ENCODE assay signal across 8 cellular contexts in the genomic region with DNA sequence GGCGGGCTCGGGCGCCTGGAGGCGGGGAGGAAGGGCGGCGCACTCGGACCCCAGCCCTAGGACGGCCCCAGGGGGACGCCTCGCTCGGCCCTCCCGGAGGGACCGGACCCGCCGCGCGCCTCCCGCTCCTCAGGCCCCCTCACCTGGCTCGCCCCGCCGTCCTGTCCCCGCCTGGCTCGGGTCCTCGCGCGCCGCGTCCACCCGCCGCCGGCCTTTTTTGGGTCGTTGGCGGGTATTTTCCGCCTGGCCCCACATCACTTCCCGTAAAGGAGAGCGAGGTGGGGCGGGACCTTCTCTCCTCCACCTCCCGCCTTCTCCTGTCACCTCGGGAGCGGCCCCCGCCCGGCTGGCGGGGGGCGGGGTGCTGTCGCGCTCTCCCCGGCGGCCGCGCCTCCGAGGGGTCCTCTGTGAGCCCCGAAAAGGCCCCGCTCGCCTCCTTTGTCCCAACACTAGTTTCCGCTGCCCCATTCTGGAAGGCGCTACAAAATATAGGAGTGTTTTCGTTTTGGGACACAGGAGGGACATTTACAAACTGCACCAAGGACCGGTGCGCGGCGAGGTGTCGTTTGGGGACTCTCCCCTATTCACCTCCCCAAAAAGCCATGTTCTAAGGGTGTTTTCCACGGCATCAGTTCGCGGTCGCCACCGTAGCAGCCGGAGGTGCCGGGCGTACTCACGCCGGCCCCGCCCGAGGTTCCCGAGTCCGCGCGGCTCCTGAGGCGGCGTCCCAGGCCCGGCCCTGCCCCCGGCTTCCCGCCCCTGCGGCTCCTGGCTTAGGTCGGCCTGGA. TPM values are rescaled to one million over a fixed set of nuclear protein-coding genes. Genes with fewer than 3 reads are reported as not detected.
DNase-seq lines count a peak whose midpoint lies in the region; ATAC-seq and TF ChIP-seq lines count a peak whose summit lies in the region.

A gene (minus strand): TSS at position 241 of the 788 bp plus-strand sequence. CDS start 54,879 bp downstream, outside the sequence.

- TF ChIP-seq CTCF in RWPE2 (IDR thresholded peaks at IDR 0.05; ENCODE audit: poor library complexity, severe bottlenecking) (no peak), neutrophil (IDR thresholded peaks at IDR 0.05) (no peak), thoracic aorta (IDR thresholded peaks at IDR 0.05) (no peak)

- H3K4me1 ChIP-seq in RWPE2 (ENCODE audit: insufficient read depth, poor library complexity, severe bottlenecking): no peaks in the 10 kb centered on the region
- peaks cover 81 to 87% of the 10 kb centered on the region in 2 experiments for H3K4me1 ChIP-seq in neutrophil (ENCODE audit: control insufficient read depth in 1 of 2, insufficient read depth in 1 of 2, low read depth in 1 of 2, low read length in 1 of 2)
- peaks cover 8 to 33% of the 10 kb centered on the region in 2 donors for H3K4me1 ChIP-seq in thoracic aorta (ENCODE audit: control insufficient read depth in 1 of 2, low read depth in 2 of 2)

- intact Hi-C loops in activated T-helper 2 cell treated with anti-CD3 and anti-CD28 coated beads, Interferon-gamma antibody, Interleukin-2, Interleukin-4, amounts not matched to agents 10 μg/mL and 5 μg/mL and 100 μg/mL, durations not matched to agents 14 hours and 24 hours and 36 hours (cut with micrococcal nuclease): loop anchor here (1.0 to 2.0 kb wide), 6 partner anchors 7 to 119 kb away; a partner anchor contains a TSS

- H3K4me1 Mint-ChIP-seq in activated T-helper 2 cell treated with anti-CD3 and anti-CD28 coated beads, Interferon-gamma antibody, Interleukin-2, Interleukin-4, amounts not matched to agents 10 μg/mL and 5 μg/mL and 100 μg/mL, durations not matched to agents 14 hours and 24 hours and 36 hours (ENCODE audit: low read depth): peaks cover 37% of the 10 kb centered on the region

- H3K27me3 Mint-ChIP-seq in activated T-helper 2 cell treated with anti-CD3 and anti-CD28 coated beads, Interferon-gamma antibody, Interleukin-2, Interleukin-4, amounts not matched to agents 10 μg/mL and 5 μg/mL and 100 μg/mL, durations not matched to agents 14 hours and 24 hours and 36 hours (ENCODE audit: low read depth): no peaks in the 10 kb centered on the region

- ATAC-seq in HG03439 (IDR thresholded peaks at IDR 0.05; ENCODE audit: unreplicated experiment): peak; percentile 64
- peak; percentile 93 for ATAC-seq in RWPE2 (ENCODE audit: low read depth)
- ATAC-seq in thoracic aorta (ENCODE audit: insufficient number of reproducible peaks, low FRiP score, low read depth): peak; percentile 77

- H3K36me3 ChIP-seq in RWPE2 (ENCODE audit: low read depth) (no peaks in the 10 kb centered on the region), neutrophil (peaks cover 9% of the 10 kb centered on the region), thoracic aorta (no peaks in the 10 kb centered on the region)

- H3K9me3 Mint-ChIP-seq in activated T-helper 2 cell treated with anti-CD3 and anti-CD28 coated beads, Interferon-gamma antibody, Interleukin-2, Interleukin-4, amounts not matched to agents 10 μg/mL and 5 μg/mL and 100 μg/mL, durations not matched to agents 14 hours and 24 hours and 36 hours: no peaks in the 10 kb centered on the region

- peak within 1 kb of the TSS; percentile 91 for H3K4me3 Mint-ChIP-seq in activated T-helper 2 cell treated with anti-CD3 and anti-CD28 coated beads, Interferon-gamma antibody, Interleukin-2, Interleukin-4, amounts not matched to agents 10 μg/mL and 5 μg/mL and 100 μg/mL, durations not matched to agents 14 hours and 24 hours and 36 hours (ENCODE audit: low read depth)

- H3K27me3 ChIP-seq in RWPE2 (ENCODE audit: insufficient read depth, poor library complexity, severe bottlenecking): no peaks in the 10 kb centered on the region
- H3K27me3 ChIP-seq in neutrophil: no peaks in the 10 kb centered on the region
- H3K27me3 ChIP-seq in thoracic aorta (replicated peaks; ENCODE audit: insufficient read depth): no peaks in the 10 kb centered on the region

- DNase-seq in C1 segment of cervical spinal cord (lab: John Stamatoyannopoulos, UW): peak in 9 of 14 donors; percentile 12 to 57 (median 32)
- DNase-seq in GM19238 (ENCODE audit: insufficient read length, low spot score): peak; percentile 65
- peak; percentile 91 for DNase-seq in RWPE2 (ENCODE audit: low spot score)
- peak; percentile 72 for DNase-seq in activated T-helper 2 cell treated with anti-CD3 and anti-CD28 coated beads, Interferon-gamma antibody, Interleukin-2, Interleukin-4, amounts not matched to agents 10 μg/mL and 5 μg/mL and 100 μg/mL, durations not matched to agents 14 hours and 24 hours and 36 hours (ENCODE audit: low spot score)
- peak; percentile 50 for DNase-seq in fibroblast of the conjunctiva (ENCODE audit: low read depth)
- DNase-seq in thoracic aorta (ENCODE audit: low spot score): no peak

- H3K27ac ChIP-seq in RWPE2 (ENCODE audit: poor library complexity, severe bottlenecking) (peak within 1 kb of the TSS; percentile 57), neutrophil (peak within 1 kb of the TSS; percentile 96), thoracic aorta (peak within 1 kb of the TSS; percentile 97 to 98)

- H3K4me3 ChIP-seq in RWPE2 (ENCODE audit: severe bottlenecking) (peak within 1 kb of the TSS; percentile 61), neutrophil (ENCODE audit: low read depth in 1 of 2, low read length in 1 of 2) (peak within 1 kb of the TSS; percentile 78 to 83), thoracic aorta (peak within 1 kb of the TSS; percentile 96)

- peak within 1 kb of the TSS; percentile 91 for H3K27ac Mint-ChIP-seq in activated T-helper 2 cell treated with anti-CD3 and anti-CD28 coated beads, Interferon-gamma antibody, Interleukin-2, Interleukin-4, amounts not matched to agents 10 μg/mL and 5 μg/mL and 100 μg/mL, durations not matched to agents 14 hours and 24 hours and 36 hours

- H3K9me3 ChIP-seq in RWPE2 (ENCODE audit: severe bottlenecking) (no peaks in the 10 kb centered on the region), neutrophil (no peaks in the 10 kb centered on the region), thoracic aorta (no peaks in the 10 kb centered on the region)

- peaks cover 37% of the 10 kb centered on the region for H3K36me3 Mint-ChIP-seq in activated T-helper 2 cell treated with anti-CD3 and anti-CD28 coated beads, Interferon-gamma antibody, Interleukin-2, Interleukin-4, amounts not matched to agents 10 μg/mL and 5 μg/mL and 100 μg/mL, durations not matched to agents 14 hours and 24 hours and 36 hours (ENCODE audit: low read depth)

RNA-seq across cellular contexts. Expression of the gene that starts here (rescaled TPM):
- total RNA-seq in activated T-helper 2 cell treated with anti-CD3 and anti-CD28 coated beads, Interferon-gamma antibody, Interleukin-2, Interleukin-4, amounts not matched to agents 10 μg/mL and 5 μg/mL and 100 μg/mL, durations not matched to agents 14 hours and 24 hours and 36 hours: 72.3 and 74.4 TPM in 2 replicates
- total RNA-seq in thoracic aorta: 10 to 100 TPM; 21.0 to 40.7 TPM
